1 cellular context compared by ENCODE assay signal in the genomic region with DNA sequence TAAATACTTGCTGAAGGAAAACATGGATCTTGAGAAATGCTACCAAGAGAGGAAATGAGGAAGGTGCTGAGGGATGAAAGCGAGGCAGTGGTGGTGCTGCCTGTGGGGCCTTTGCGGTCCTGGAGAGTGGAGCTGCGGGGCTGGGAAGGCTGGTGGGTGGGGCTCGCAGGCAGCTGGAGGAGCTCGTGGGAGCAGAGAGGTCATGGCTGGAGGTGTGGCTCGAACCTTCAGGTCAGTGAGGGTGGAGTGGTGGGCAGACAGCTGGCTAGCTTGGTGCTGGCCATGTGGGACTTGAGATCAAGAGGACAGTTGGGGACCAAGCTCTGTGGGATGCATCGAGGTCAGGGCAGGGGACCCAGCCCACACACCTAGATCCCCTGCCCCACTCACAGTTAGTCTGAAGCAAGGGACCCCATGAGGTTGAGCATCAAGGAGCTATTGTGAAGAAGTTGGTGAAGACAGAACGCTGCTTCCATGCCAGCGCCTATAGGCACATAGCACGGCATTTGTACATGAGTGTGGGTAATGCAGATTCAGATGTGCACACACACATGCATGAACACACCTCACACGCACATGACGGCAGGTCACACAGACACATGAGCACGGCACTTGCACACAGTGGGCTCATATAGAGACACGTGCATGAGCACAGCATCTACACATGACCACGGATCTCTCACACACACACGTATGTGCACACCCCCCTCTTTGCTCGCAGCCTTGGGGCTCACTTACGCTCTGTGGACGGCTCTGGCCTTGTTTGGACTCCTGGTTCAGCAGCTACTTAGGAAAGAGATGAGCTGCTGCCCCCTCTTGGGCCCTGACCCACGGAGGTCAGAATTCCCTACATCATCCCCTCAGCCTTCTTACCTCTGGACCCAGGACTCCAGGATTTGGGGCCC.
TF ChIP-seq lines count a peak whose summit lies in the region.

No MANE protein-coding gene starts in this region.

TF ChIP-seq in endothelial cell of umbilical vein, 7 proteins besides CTCF, POLR2A, EP300 and RAD21:
- TF ChIP-seq GATA2 (IDR thresholded peaks at IDR 0.05; ENCODE audit: insufficient read depth, insufficient read length, low read depth, low read length), result no peak
- TF ChIP-seq POLR2AphosphoS5 (IDR thresholded peaks at IDR 0.05; ENCODE audit: insufficient read depth, low read depth, low read length), result peak; percentile 22
- TF ChIP-seq, protein P1, sequence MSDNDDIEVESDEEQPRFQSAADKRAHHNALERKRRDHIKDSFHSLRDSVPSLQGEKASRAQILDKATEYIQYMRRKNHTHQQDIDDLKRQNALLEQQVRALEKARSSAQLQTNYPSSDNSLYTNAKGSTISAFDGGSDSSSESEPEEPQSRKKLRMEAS (IDR thresholded peaks at IDR 0.05; ENCODE audit: insufficient read depth, insufficient read length), result no peak
- TF ChIP-seq FOS (IDR thresholded peaks at IDR 0.05; ENCODE audit: borderline replicate concordance, insufficient read depth, low read length), result no peak
